ENCODE assay signal across 1 cellular context in genomic region chr19:5800361-5801270, GRCh38.
TF ChIP-seq lines count a peak whose summit lies in the region.

No MANE protein-coding gene starts in this region.

TF ChIP-seq in HepG2, 621 proteins besides CTCF, POLR2A, EP300 and RAD21 (continued from another document and continues in another):
- TF ChIP-seq ZNF318 (CRISPR knock-in tag; IDR thresholded peaks at IDR 0.05), result no peak
- no peak for TF ChIP-seq AHR (CRISPR knock-in tag; IDR thresholded peaks at IDR 0.05)
- no peak for TF ChIP-seq ZNF557 (CRISPR knock-in tag; IDR thresholded peaks at IDR 0.05)
- TF ChIP-seq SIN3A (IDR thresholded peaks at IDR 0.05; ENCODE audit: borderline replicate concordance, low read depth, low read length), result no peak
- TF ChIP-seq ATF2 (CRISPR knock-in tag; IDR thresholded peaks at IDR 0.05), result no peak
- TF ChIP-seq ARID2 (CRISPR knock-in tag; IDR thresholded peaks at IDR 0.05; ENCODE audit: borderline replicate concordance), result no peak
- no peak for TF ChIP-seq ARID3A (IDR thresholded peaks at IDR 0.05; ENCODE audit: low read depth, low read length)
- no peak for TF ChIP-seq ZNF670 (CRISPR knock-in tag; IDR thresholded peaks at IDR 0.05; ENCODE audit: borderline replicate concordance)
- TF ChIP-seq ZNF768 (CRISPR knock-in tag; IDR thresholded peaks at IDR 0.05), result peak; percentile 99
- TF ChIP-seq SMAD9 (CRISPR knock-in tag; IDR thresholded peaks at IDR 0.05), result no peak
- TF ChIP-seq TBL1XR1 (IDR thresholded peaks at IDR 0.05; ENCODE audit: borderline replicate concordance, low read length, partially characterized antibody), result no peak
- TF ChIP-seq SOX6 (IDR thresholded peaks at IDR 0.05), result no peak
- peak; percentile 30; the same call in 1 of the 2 replicates for TF ChIP-seq SOX6 (CRISPR knock-in tag; IDR thresholded peaks at IDR 0.05)
- peak; percentile 70; the same call in 1 of the 2 replicates for TF ChIP-seq PITX1 (CRISPR knock-in tag; IDR thresholded peaks at IDR 0.05)
- no peak for TF ChIP-seq SMC3 (IDR thresholded peaks at IDR 0.05; ENCODE audit: low read length)
- no peak for TF ChIP-seq SMARCC2 (IDR thresholded peaks at IDR 0.05)
- TF ChIP-seq LRRFIP1 (CRISPR knock-in tag; conservative IDR thresholded peaks at IDR 0.05), result no peak
- no peak for TF ChIP-seq E2F2 (CRISPR knock-in tag; IDR thresholded peaks at IDR 0.05; ENCODE audit: borderline replicate concordance)
- TF ChIP-seq ZNF136 (CRISPR knock-in tag; IDR thresholded peaks at IDR 0.05; ENCODE audit: low read depth), result no peak
- no peak; the same call in 1 of the 2 replicates for TF ChIP-seq CHD4 (IDR thresholded peaks at IDR 0.05; ENCODE audit: borderline replicate concordance, low read length)
- no peak for TF ChIP-seq EEA1 (CRISPR knock-in tag; IDR thresholded peaks at IDR 0.05; ENCODE audit: borderline replicate concordance)
- TF ChIP-seq GMEB1 (CRISPR knock-in tag; IDR thresholded peaks at IDR 0.05; ENCODE audit: borderline replicate concordance), result no peak
- 0 out of 2 replicates have a peak, but pooled peaks have one; percentile 20 for TF ChIP-seq ZFY (CRISPR knock-in tag; IDR thresholded peaks at IDR 0.05)
- TF ChIP-seq AFF4 (CRISPR knock-in tag; IDR thresholded peaks at IDR 0.05), result 0 out of 2 replicates have a peak, but pooled peaks have one; percentile 52
- no peak for TF ChIP-seq ZNF274 (CRISPR knock-in tag; IDR thresholded peaks at IDR 0.05)
- peak; percentile 98 for TF ChIP-seq ZBTB34 (CRISPR knock-in tag; IDR thresholded peaks at IDR 0.05)
- TF ChIP-seq ZBTB44 (CRISPR knock-in tag; IDR thresholded peaks at IDR 0.05), result no peak
- 0 out of 2 replicates have a peak, but pooled peaks have one; percentile 40 for TF ChIP-seq ZKSCAN8 (CRISPR knock-in tag; IDR thresholded peaks at IDR 0.05; ENCODE audit: borderline replicate concordance)
- no peak for TF ChIP-seq ZNF776 (CRISPR knock-in tag; IDR thresholded peaks at IDR 0.05)
- no peak; the same call in 1 of the 2 replicates for TF ChIP-seq TRIM24 (CRISPR knock-in tag; IDR thresholded peaks at IDR 0.05)
